21 cellular contexts compared by ENCODE assay signal in the genomic region with DNA sequence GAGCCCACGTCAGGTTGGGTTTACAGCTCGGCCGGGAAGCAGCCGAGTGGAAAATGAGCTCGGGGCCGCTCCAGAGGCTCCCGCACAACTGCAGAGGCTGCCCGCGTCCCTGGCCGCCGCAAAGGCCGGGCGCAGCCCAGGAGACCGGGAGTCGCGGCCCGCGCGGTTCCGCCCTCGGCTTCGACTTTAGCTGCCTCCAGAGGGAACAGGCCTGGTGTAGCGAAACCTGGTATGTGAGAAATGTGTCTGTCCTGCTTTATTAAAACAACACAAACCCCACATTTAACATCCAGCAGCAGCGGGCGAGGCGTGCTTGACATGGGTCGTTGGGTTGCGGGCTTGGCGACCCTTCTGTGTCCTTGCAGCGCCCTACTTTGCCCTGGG.
DNase-seq lines count a peak whose midpoint lies in the region; ATAC-seq and TF ChIP-seq lines count a peak whose summit lies in the region.
"Had no signal": no experiment of that assay in that cellular context is flagged by ENCODE, and none has a peak within 500 bp of the region (broad histone marks: within the 10 kb centered on the region; RNA-seq: fewer than 3 reads in every experiment).

No MANE protein-coding gene starts in this region.

- H3K9ac ChIP-seq in BLaER1 (no peak overlapping the region), skeletal muscle satellite cell (ENCODE audit: low read depth, low read length) (peak overlapping the region; percentile 9)

- DNase-seq in ascending aorta (ENCODE audit: low spot score in 2 of 2) (no peak), left colon (no peak), adrenal gland (no peak), UCSD-AML1 (lab: John Stamatoyannopoulos, UW; ENCODE audit: unreplicated experiment) (no peak), posterior cingulate gyrus (no peak)
- DNase-seq: activated B cell treated with CpG ODN at 0.5 μM for 24 hours; activated CD4-positive, alpha-beta memory T cell treated with anti-CD3 and anti-CD28 coated beads, Interleukin-2, amount 10 ng/mL, durations not matched to agents 7 days and 5 days; activated naive CD4-positive, alpha-beta T cell treated with anti-CD3 and anti-CD28 coated beads for 36 hours; DMS79; foreskin keratinocyte; MG63; NCI-H146; NCI-H82; occipital lobe; PC-3; stimulated activated CD4-positive, alpha-beta T cell treated with anti-CD3 and anti-CD28 coated beads, Interleukin-2, amount 100 ng/mL, for 24 hours; T-helper 2 cell had no signal

- 33 to 48% (median 44%) methylated on average over 8 to 30 of the region's 30 CpGs for WGBS in adrenal gland, 4 donors

- TF ChIP-seq POLR2A in adrenal gland (IDR thresholded peaks at IDR 0.05): no peak

- no peak overlapping the region for H3K4me2 ChIP-seq in BLaER1
- peak overlapping the region; percentile 68 for H3K4me2 ChIP-seq in skeletal muscle satellite cell (ENCODE audit: low read length)

- peaks cover 13% of the 10 kb centered on the region for H3K4me1 ChIP-seq in BLaER1
- no peaks in the 10 kb centered on the region for H3K4me1 ChIP-seq in ascending aorta
- H3K4me1 ChIP-seq in skeletal muscle satellite cell (ENCODE audit: control insufficient read depth, insufficient read depth, low read length): peaks cover 19% of the 10 kb centered on the region
- H3K4me1 ChIP-seq in adrenal gland (replicated peaks in 1 of 2): no peaks in the 10 kb centered on the region

- H3K4me3 ChIP-seq in BLaER1 (0 out of 2 replicates have a peak overlapping the region, but pooled peaks have one; percentile 12), ascending aorta (peak overlapping the region; percentile 3 to 10), skeletal muscle satellite cell (ENCODE audit: low read length) (peak overlapping the region; percentile 27), adrenal gland (peak overlapping the region in 1 of 4 donors; percentile 28)
- H3K4me3 ChIP-seq: left lung, MG63 had no signal

- ATAC-seq in left colon (peak; percentile 17), HG03095 (IDR thresholded peaks at IDR 0.05; ENCODE audit: unreplicated experiment) (no peak)
- ATAC-seq: foreskin keratinocyte, PC-3 had no signal

- H4K20me1 ChIP-seq in BLaER1: peaks cover 4% of the 10 kb centered on the region

- intact Hi-C loops in ascending aorta (cut with DNase I) (no loop called here), left colon (cut with DNase I, micrococcal nuclease) (no loop called here), adrenal gland (cut with DNase I) (no loop called here), posterior cingulate gyrus (cut with DNase I) (no loop called here)

- H3K36me3 ChIP-seq in BLaER1 (no peaks in the 10 kb centered on the region; the same call in 1 of the 2 replicates), ascending aorta (no peaks in the 10 kb centered on the region), skeletal muscle satellite cell (ENCODE audit: insufficient read depth, low read length) (no peaks in the 10 kb centered on the region), adrenal gland (replicated peaks in 1 of 2) (no peaks in the 10 kb centered on the region)
- H3K36me3 ChIP-seq: left lung, MG63 had no signal

- no peak for TF ChIP-seq CTCF in ascending aorta (IDR thresholded peaks at IDR 0.05)
- TF ChIP-seq CTCF in adrenal gland (IDR thresholded peaks at IDR 0.05): no peak

- H3K9me3 ChIP-seq in BLaER1 (peaks cover 58% of the 10 kb centered on the region), ascending aorta (peaks cover 9 to 10% of the 10 kb centered on the region in 2 donors), skeletal muscle satellite cell (replicated peaks; ENCODE audit: low read length) (peaks cover 6% of the 10 kb centered on the region), adrenal gland (replicated peaks in 1 of 3) (peaks cover 0 to 7% (median 0%) of the 10 kb centered on the region in 3 donors)

- no peaks in the 10 kb centered on the region for H3K27me3 ChIP-seq in BLaER1
- H3K27me3 ChIP-seq in ascending aorta: no peaks in the 10 kb centered on the region
- peaks cover 22% of the 10 kb centered on the region for H3K27me3 ChIP-seq in skeletal muscle satellite cell (ENCODE audit: control insufficient read depth, insufficient read depth, low read length)
- H3K27me3 ChIP-seq in adrenal gland: peaks cover 56% of the 10 kb centered on the region
- H3K27me3 ChIP-seq: MG63 had no signal

- H3K27ac ChIP-seq in BLaER1 (no peak overlapping the region), ascending aorta (no peak overlapping the region), adrenal gland (no peak overlapping the region)
- H3K27ac ChIP-seq: foreskin keratinocyte, left lung had no signal
